ENCODE assay signal across 1 cellular context in genomic region chr17:8052256-8053252, GRCh38.
TF ChIP-seq lines count a peak whose summit lies in the region.

No MANE protein-coding gene starts in this region.

TF ChIP-seq in K562, 482 proteins besides CTCF, POLR2A, EP300 and RAD21 (continued from another document):
- TF ChIP-seq BRCA1 (IDR thresholded peaks at IDR 0.05) (peak; percentile 39; the same call in 1 of the 2 replicates), BRCA1 (CRISPR knock-in tag; IDR thresholded peaks at IDR 0.05) (no peak), ZEB2 (IDR thresholded peaks at IDR 0.05) (no peak), HMG20B (CRISPR knock-in tag; IDR thresholded peaks at IDR 0.05) (no peak), ZNF143 (CRISPR knock-in tag; IDR thresholded peaks at IDR 0.05) (no peak), MCM3 (IDR thresholded peaks at IDR 0.05) (no peak), SPI1 (IDR thresholded peaks at IDR 0.05; ENCODE audit: borderline replicate concordance, low read depth, low read length) (no peak), NR0B1 (IDR thresholded peaks at IDR 0.05; ENCODE audit: partially characterized antibody) (no peak), HDAC3 (IDR thresholded peaks at IDR 0.05; ENCODE audit: borderline replicate concordance, partially characterized antibody) (no peak), MXD1 (CRISPR knock-in tag; IDR thresholded peaks at IDR 0.05; ENCODE audit: borderline replicate concordance, poor library complexity, severe bottlenecking) (no peak), SNRNP70 (optimal IDR thresholded peaks at IDR 0.05; ENCODE audit: low read depth, low read length) (no peak), POLR3G (IDR thresholded peaks at IDR 0.05; ENCODE audit: extremely low read depth, insufficient read length, insufficient replicate concordance) (no peak), SNAPC5 (CRISPR knock-in tag; IDR thresholded peaks at IDR 0.05) (no peak), CHD4 (IDR thresholded peaks at IDR 0.05; ENCODE audit: insufficient read depth, insufficient replicate concordance, low read depth, low read length, poor library complexity, severe bottlenecking) (no peak), CBFA2T2 (conservative IDR thresholded peaks at IDR 0.05) (no peak), MAFF (IDR thresholded peaks at IDR 0.05; ENCODE audit: low read length) (no peak), ZNF23 (CRISPR knock-in tag; IDR thresholded peaks at IDR 0.05) (no peak), CREBBP (IDR thresholded peaks at IDR 0.05; ENCODE audit: low read depth, low read length) (peak; percentile 95), PML (IDR thresholded peaks at IDR 0.05; ENCODE audit: low read length) (no peak), JUND (IDR thresholded peaks at IDR 0.05; ENCODE audit: borderline replicate concordance, low read depth, low read length) (no peak), JUND (tag; IDR thresholded peaks at IDR 0.05; ENCODE audit: borderline replicate concordance, low read depth, low read length) (no peak), ZNF311 (CRISPR knock-in tag; IDR thresholded peaks at IDR 0.05) (no peak), GATAD2B (IDR thresholded peaks at IDR 0.05; ENCODE audit: borderline replicate concordance) (peak; percentile 61; the same call in 1 of the 2 replicates), SRF (CRISPR knock-in tag; IDR thresholded peaks at IDR 0.05) (no peak), BCLAF1 (IDR thresholded peaks at IDR 0.05; ENCODE audit: borderline replicate concordance in 1 of 2, control insufficient read depth in 1 of 2, low read depth in 2 of 2, low read length in 1 of 2) (no peak), RBM14 (IDR thresholded peaks at IDR 0.05; ENCODE audit: borderline replicate concordance, insufficient read depth, low read depth, low read length) (no peak), ELF4 (CRISPR knock-in tag; IDR thresholded peaks at IDR 0.05) (no peak), DACH1 (IDR thresholded peaks at IDR 0.05; ENCODE audit: partially characterized antibody) (peak; percentile 73), EP400 (IDR thresholded peaks at IDR 0.05) (0 out of 2 replicates have a peak, but pooled peaks have one; percentile 23), C11orf30 (IDR thresholded peaks at IDR 0.05; ENCODE audit: low read depth) (no peak), BCOR (IDR thresholded peaks at IDR 0.05) (peak; percentile 27; the same call in 1 of the 2 replicates), TRIM24 (IDR thresholded peaks at IDR 0.05) (0 out of 4 replicates have a peak, but pooled peaks of 1 of the 2 experiments have one; percentile 15), PTBP1 (IDR thresholded peaks at IDR 0.05; ENCODE audit: low read depth, low read length) (no peak), FOXK1 (CRISPR knock-in tag; IDR thresholded peaks at IDR 0.05; ENCODE audit: borderline replicate concordance) (no peak), MTA1 (IDR thresholded peaks at IDR 0.05; ENCODE audit: borderline replicate concordance) (0 out of 2 replicates have a peak, but pooled peaks have one; percentile 52)
- TF ChIP-seq, protein P1, sequence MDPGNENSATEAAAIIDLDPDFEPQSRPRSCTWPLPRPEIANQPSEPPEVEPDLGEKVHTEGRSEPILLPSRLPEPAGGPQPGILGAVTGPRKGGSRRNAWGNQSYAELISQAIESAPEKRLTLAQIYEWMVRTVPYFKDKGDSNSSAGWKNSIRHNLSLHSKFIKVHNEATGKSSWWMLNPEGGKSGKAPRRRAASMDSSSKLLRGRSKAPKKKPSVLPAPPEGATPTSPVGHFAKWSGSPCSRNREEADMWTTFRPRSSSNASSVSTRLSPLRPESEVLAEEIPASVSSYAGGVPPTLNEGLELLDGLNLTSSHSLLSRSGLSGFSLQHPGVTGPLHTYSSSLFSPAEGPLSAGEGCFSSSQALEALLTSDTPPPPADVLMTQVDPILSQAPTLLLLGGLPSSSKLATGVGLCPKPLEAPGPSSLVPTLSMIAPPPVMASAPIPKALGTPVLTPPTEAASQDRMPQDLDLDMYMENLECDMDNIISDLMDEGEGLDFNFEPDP (CRISPR knock-in tag; IDR thresholded peaks at IDR 0.05) = no peak
- TF ChIP-seq, protein P2, sequence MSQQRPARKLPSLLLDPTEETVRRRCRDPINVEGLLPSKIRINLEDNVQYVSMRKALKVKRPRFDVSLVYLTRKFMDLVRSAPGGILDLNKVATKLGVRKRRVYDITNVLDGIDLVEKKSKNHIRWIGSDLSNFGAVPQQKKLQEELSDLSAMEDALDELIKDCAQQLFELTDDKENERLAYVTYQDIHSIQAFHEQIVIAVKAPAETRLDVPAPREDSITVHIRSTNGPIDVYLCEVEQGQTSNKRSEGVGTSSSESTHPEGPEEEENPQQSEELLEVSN (IDR thresholded peaks at IDR 0.05; ENCODE audit: borderline replicate concordance in 1 of 2, extremely low read depth in 1 of 2, insufficient read depth in 1 of 2, insufficient read length in 1 of 2, low read depth in 1 of 2, low read length in 1 of 2, poor library complexity in 1 of 2, severe bottlenecking in 1 of 2) = no peak
- TF ChIP-seq, protein P3, sequence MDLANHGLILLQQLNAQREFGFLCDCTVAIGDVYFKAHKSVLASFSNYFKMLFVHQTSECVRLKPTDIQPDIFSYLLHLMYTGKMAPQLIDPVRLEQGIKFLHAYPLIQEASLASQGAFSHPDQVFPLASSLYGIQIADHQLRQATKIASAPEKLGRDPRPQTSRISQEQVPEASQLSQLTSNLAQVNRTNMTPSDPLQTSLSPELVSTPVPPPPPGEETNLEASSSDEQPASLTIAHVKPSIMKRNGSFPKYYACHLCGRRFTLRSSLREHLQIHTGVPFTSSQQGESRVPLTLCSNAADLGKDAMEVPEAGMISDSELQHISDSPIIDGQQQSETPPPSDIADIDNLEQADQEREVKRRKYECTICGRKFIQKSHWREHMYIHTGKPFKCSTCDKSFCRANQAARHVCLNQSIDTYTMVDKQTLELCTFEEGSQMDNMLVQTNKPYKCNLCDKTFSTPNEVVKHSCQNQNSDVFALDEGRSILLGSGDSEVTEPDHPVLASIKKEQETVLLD (IDR thresholded peaks at IDR 0.05) = peak; percentile 82
- TF ChIP-seq, protein P4, sequence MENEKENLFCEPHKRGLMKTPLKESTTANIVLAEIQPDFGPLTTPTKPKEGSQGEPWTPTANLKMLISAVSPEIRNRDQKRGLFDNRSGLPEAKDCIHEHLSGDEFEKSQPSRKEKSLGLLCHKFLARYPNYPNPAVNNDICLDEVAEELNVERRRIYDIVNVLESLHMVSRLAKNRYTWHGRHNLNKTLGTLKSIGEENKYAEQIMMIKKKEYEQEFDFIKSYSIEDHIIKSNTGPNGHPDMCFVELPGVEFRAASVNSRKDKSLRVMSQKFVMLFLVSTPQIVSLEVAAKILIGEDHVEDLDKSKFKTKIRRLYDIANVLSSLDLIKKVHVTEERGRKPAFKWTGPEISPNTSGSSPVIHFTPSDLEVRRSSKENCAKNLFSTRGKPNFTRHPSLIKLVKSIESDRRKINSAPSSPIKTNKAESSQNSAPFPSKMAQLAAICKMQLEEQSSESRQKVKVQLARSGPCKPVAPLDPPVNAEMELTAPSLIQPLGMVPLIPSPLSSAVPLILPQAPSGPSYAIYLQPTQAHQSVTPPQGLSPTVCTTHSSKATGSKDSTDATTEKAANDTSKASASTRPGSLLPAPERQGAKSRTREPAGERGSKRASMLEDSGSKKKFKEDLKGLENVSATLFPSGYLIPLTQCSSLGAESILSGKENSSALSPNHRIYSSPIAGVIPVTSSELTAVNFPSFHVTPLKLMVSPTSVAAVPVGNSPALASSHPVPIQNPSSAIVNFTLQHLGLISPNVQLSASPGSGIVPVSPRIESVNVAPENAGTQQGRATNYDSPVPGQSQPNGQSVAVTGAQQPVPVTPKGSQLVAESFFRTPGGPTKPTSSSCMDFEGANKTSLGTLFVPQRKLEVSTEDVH (IDR thresholded peaks at IDR 0.05; ENCODE audit: low read depth, partially characterized antibody) = no peak
- TF ChIP-seq, protein P5, sequence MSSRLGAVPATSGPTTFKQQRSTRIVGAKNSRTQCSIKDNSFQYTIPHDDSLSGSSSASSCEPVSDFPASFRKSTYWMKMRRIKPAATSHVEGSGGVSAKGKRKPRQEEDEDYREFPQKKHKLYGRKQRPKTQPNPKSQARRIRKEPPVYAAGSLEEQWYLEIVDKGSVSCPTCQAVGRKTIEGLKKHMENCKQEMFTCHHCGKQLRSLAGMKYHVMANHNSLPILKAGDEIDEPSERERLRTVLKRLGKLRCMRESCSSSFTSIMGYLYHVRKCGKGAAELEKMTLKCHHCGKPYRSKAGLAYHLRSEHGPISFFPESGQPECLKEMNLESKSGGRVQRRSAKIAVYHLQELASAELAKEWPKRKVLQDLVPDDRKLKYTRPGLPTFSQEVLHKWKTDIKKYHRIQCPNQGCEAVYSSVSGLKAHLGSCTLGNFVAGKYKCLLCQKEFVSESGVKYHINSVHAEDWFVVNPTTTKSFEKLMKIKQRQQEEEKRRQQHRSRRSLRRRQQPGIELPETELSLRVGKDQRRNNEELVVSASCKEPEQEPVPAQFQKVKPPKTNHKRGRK (tag; IDR thresholded peaks at IDR 0.05) = 0 out of 2 replicates have a peak, but pooled peaks have one; percentile 25
- TF ChIP-seq, protein P6, sequence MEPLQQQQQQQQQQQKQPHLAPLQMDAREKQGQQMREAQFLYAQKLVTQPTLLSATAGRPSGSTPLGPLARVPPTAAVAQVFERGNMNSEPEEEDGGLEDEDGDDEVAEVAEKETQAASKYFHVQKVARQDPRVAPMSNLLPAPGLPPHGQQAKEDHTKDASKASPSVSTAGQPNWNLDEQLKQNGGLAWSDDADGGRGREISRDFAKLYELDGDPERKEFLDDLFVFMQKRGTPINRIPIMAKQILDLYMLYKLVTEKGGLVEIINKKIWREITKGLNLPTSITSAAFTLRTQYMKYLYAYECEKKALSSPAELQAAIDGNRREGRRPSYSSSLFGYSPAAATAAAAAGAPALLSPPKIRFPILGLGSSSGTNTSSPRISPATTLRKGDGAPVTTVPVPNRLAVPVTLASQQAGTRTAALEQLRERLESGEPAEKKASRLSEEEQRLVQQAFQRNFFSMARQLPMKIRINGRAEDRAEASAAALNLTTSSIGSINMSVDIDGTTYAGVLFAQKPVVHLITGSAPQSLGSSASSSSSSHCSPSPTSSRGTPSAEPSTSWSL (CRISPR knock-in tag; IDR thresholded peaks at IDR 0.05; ENCODE audit: borderline replicate concordance) = no peak
- TF ChIP-seq, protein P7, sequence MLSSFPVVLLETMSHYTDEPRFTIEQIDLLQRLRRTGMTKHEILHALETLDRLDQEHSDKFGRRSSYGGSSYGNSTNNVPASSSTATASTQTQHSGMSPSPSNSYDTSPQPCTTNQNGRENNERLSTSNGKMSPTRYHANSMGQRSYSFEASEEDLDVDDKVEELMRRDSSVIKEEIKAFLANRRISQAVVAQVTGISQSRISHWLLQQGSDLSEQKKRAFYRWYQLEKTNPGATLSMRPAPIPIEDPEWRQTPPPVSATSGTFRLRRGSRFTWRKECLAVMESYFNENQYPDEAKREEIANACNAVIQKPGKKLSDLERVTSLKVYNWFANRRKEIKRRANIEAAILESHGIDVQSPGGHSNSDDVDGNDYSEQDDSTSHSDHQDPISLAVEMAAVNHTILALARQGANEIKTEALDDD (IDR thresholded peaks at IDR 0.05) = no peak
